ENCODE assay signal across 33 cellular contexts in the genomic region with DNA sequence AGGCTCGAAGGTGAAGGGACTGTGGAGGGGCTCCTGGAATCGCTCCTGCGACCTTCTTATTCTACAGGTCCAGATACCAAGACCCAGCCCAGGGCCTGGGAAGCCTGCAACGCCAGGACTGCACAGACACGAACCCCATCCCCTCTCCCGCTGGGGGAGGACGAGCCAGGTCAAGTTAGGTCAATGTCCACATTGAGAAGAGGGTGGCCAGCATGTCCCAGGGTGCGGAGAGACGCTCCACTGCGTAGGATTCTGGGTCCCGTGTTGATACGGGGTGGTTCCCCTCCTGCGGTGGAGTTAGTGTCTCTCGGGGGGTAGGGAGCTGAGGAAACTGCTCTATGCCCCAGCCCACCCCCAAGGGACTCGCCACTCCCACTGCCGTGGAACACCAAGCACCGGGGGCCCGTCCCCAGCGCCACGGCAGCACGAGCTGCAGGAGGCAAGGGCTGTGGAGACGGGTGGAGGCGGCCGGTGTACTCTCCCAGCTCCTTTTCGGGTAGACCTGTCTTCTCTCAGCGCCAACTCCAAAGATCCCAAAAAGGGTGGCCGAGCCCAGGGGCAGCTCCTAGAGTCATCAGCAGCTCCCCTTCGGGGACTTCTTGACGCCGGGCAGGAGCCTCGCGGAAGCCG. TPM values are rescaled to one million over a fixed set of nuclear protein-coding genes. Genes with fewer than 3 reads are reported as not detected.
A peak's percentile ranks its signal among the peaks of the same experiment; 100 is the strongest.
DNase-seq lines count a peak whose midpoint lies in the region; ATAC-seq and TF ChIP-seq lines count a peak whose summit lies in the region.
"Had no signal": no experiment of that assay in that cellular context is flagged by ENCODE, and none has a peak within 500 bp of the region (broad histone marks: within the 10 kb centered on the region; RNA-seq: fewer than 3 reads in every experiment).

No MANE protein-coding gene starts in this region.

- peaks cover 36% of the 10 kb centered on the region for H3K27me3 Mint-ChIP-seq in activated T-cell treated with anti-CD3 and anti-CD28 coated beads, Interleukin-2, amount 50 U/mL, for 4 hours (ENCODE audit: low read depth)
- H3K27me3 Mint-ChIP-seq in effector memory CD8-positive, alpha-beta T cell, result peaks cover 25 to 28% of the 10 kb centered on the region in 2 donors

- H3K9ac ChIP-seq in HUES48 (ENCODE audit: low read depth, low read length), result no peak overlapping the region
- H3K9ac ChIP-seq: parathyroid adenoma had no signal

- no peak overlapping the region for H3K27ac Mint-ChIP-seq in effector memory CD8-positive, alpha-beta T cell
- H3K27ac Mint-ChIP-seq: activated B cell treated with CpG ODN at 0.5 μM for 24 hours, memory B cell, nephron progenitor cell had no signal

- H3K27me3 ChIP-seq in HUES48 (ENCODE audit: control insufficient read depth, insufficient read depth, low read length), result peaks cover 77% of the 10 kb centered on the region
- H3K27me3 ChIP-seq in psoas muscle (ENCODE audit: insufficient read depth in 3 of 3, low read length in 2 of 3), result peaks cover 0 to 55% (median 31%) of the 10 kb centered on the region in 3 donors
- H3K27me3 ChIP-seq in gastroesophageal sphincter, result peaks cover 62% of the 10 kb centered on the region

- H3K9me3 ChIP-seq in HUES48 (ENCODE audit: control insufficient read depth, insufficient read depth, low read length) (no peaks in the 10 kb centered on the region), psoas muscle (no peaks in the 10 kb centered on the region), gastroesophageal sphincter (peaks cover 0 to 5% (median 0%) of the 10 kb centered on the region in 3 donors)

- peaks cover 3% of the 10 kb centered on the region for H3K36me3 Mint-ChIP-seq in activated T-cell treated with anti-CD3 and anti-CD28 coated beads, Interleukin-2, amount 50 U/mL, for 4 hours (ENCODE audit: insufficient read depth)
- H3K36me3 Mint-ChIP-seq in effector memory CD8-positive, alpha-beta T cell (ENCODE audit: insufficient read depth), result peaks cover 15% of the 10 kb centered on the region

- ATAC-seq in activated T-cell treated with anti-CD3 and anti-CD28 coated beads, Interleukin-2, amount 50 U/mL, for 4 hours, result no peak
- ATAC-seq in effector memory CD8-positive, alpha-beta T cell (replicated peaks), result no peak
- ATAC-seq in psoas muscle (no peak), GM18858 (IDR thresholded peaks at IDR 0.05; ENCODE audit: unreplicated experiment) (no peak), gastroesophageal sphincter (no peak), HG03175 (IDR thresholded peaks at IDR 0.05; ENCODE audit: unreplicated experiment) (no peak)
- ATAC-seq: left lobe of liver had no signal

- H3K36me3 ChIP-seq in HUES48 (ENCODE audit: control insufficient read depth, insufficient read depth, low read length) (no peaks in the 10 kb centered on the region), psoas muscle (ENCODE audit: insufficient read depth in 1 of 2, low read depth in 1 of 2) (no peaks in the 10 kb centered on the region), gastroesophageal sphincter (no peaks in the 10 kb centered on the region)

- H3K4me1 Mint-ChIP-seq in activated T-cell treated with anti-CD3 and anti-CD28 coated beads, Interleukin-2, amount 50 U/mL, for 4 hours (ENCODE audit: low read depth), result peaks cover 18% of the 10 kb centered on the region
- H3K4me1 Mint-ChIP-seq in effector memory CD8-positive, alpha-beta T cell (ENCODE audit: low read depth in 2 of 2), result peaks cover 16 to 19% of the 10 kb centered on the region in 2 donors

- peak overlapping the region; percentile 42 for H3K4me3 Mint-ChIP-seq in activated T-cell treated with anti-CD3 and anti-CD28 coated beads, Interleukin-2, amount 50 U/mL, for 4 hours
- peak overlapping the region; percentile 59 to 71 for H3K4me3 Mint-ChIP-seq in effector memory CD8-positive, alpha-beta T cell
- H3K4me3 Mint-ChIP-seq: nephron progenitor cell had no signal

- 27 to 30% (median 29%) methylated on average over 30 to 33 of the region's 33 CpGs for WGBS in psoas muscle, 3 donors
- WGBS in gastroesophageal sphincter (ENCODE audit: low coverage in 1 of 2), 2 donors, result no CpG with 5 or more reads among the region's 33 CpGs

- no peaks in the 10 kb centered on the region for H3K9me3 Mint-ChIP-seq in activated T-cell treated with anti-CD3 and anti-CD28 coated beads, Interleukin-2, amount 50 U/mL, for 4 hours
- no peaks in the 10 kb centered on the region for H3K9me3 Mint-ChIP-seq in effector memory CD8-positive, alpha-beta T cell
- H3K9me3 Mint-ChIP-seq: activated B cell treated with CpG ODN at 0.5 μM for 24 hours had no signal

- no peak for TF ChIP-seq EP300 in gastroesophageal sphincter (IDR thresholded peaks at IDR 0.05)

- H3K27ac ChIP-seq in HUES48 (ENCODE audit: low read depth, low read length) (no peak overlapping the region), psoas muscle (no peak overlapping the region), gastroesophageal sphincter (no peak overlapping the region)
- H3K27ac ChIP-seq: 22Rv1, parathyroid adenoma, skin epidermis had no signal

- no peak for DNase-seq in activated T-cell treated with anti-CD3 and anti-CD28 coated beads, Interleukin-2, amount 50 U/mL, for 4 hours
- no peak for DNase-seq in activated T-cell treated with anti-CD3 and anti-CD28 coated beads, Interleukin-2, amount 50 U/mL, for 48 hours
- no peak for DNase-seq in effector memory CD8-positive, alpha-beta T cell
- no peak for DNase-seq in psoas muscle
- DNase-seq: activated B cell treated with CpG ODN at 0.5 μM for 24 hours; activated CD4-positive, alpha-beta T cell treated with anti-CD3 and anti-CD28 coated beads, Interleukin-2, amount 50 U/mL, for 1 hour; activated naive CD4-positive, alpha-beta T cell treated with Interleukin-2 at 50 U/mL for 16 hours; amniotic stem cell; DND-41; effector CD4-positive, alpha-beta T cell; hypothalamus; NCI-H1105; NCI-H187 treated with DMSO at 0.1 percent for 48 hours; NCI-H2171 treated with DMSO at 0.1 percent for 48 hours; NCI-H510A; T-helper 1 cell had no signal

- no peak for TF ChIP-seq POLR2A in gastroesophageal sphincter (IDR thresholded peaks at IDR 0.05)

- H3K4me3 ChIP-seq in HUES48 (ENCODE audit: low read depth, low read length), result peak overlapping the region; percentile 44; the same call in 1 of the 2 replicates
- peak overlapping the region; percentile 57 for H3K4me3 ChIP-seq in psoas muscle
- H3K4me3 ChIP-seq in gastroesophageal sphincter, result peak overlapping the region in 1 of 2 donors; percentile 38

- H3K4me1 ChIP-seq in HUES48 (ENCODE audit: control insufficient read depth, insufficient read depth, low read length) (no peaks in the 10 kb centered on the region; the same call in 1 of the 2 replicates), psoas muscle (peaks cover 10% of the 10 kb centered on the region), gastroesophageal sphincter (peaks cover 0 to 30% (median 11%) of the 10 kb centered on the region in 3 donors)
- H3K4me1 ChIP-seq: parathyroid adenoma had no signal

- TF ChIP-seq CTCF in psoas muscle (IDR thresholded peaks at IDR 0.05) (no peak), gastroesophageal sphincter (IDR thresholded peaks at IDR 0.05) (no peak)

- intact Hi-C loops in psoas muscle (cut with DNase I), result no loop called here

RNA-seq across cellular contexts. Expression of a gene that starts 1.6 kb away (rescaled TPM):
- not detected for total RNA-seq in activated T-cell treated with anti-CD3 and anti-CD28 coated beads, Interleukin-2, amount 50 U/mL, for 4 hours
- not detected for total RNA-seq in psoas muscle
- not detected for polyA plus RNA-seq in psoas muscle
- not detected for total RNA-seq in gastroesophageal sphincter
- total RNA-seq: activated B cell treated with CpG ODN at 0.5 μM for 24 hours, bronchial epithelial cell, glomerular endothelial cell, left lobe of liver, M059J, RPMI7951, SK-MEL-5, ureter had no signal
- polyA plus RNA-seq: CD14-positive monocyte had no signal

RNA-seq across cellular contexts. Expression of a gene that starts 4.1 kb away (rescaled TPM):
- total RNA-seq in activated T-cell treated with anti-CD3 and anti-CD28 coated beads, Interleukin-2, amount 50 U/mL, for 4 hours, result 10 to 100 TPM; 21.8 to 22.5 (median 22.0) TPM
- total RNA-seq in psoas muscle (10 to 100 TPM in 3 of 4 donors, 1 to 10 TPM in 1; 7.9 to 14.0 (median 10.9) TPM), gastroesophageal sphincter (10 to 100 TPM; 14.5 to 18.4 (median 16.5) TPM)
- polyA plus RNA-seq in psoas muscle, result 10 to 100 TPM in 2 of 3 donors, 1 to 10 TPM in 1; 9.3 to 13.6 (median 12.6) TPM

RNA-seq across cellular contexts. Expression of a gene that starts 17.4 kb away (rescaled TPM):
- not detected for total RNA-seq in activated T-cell treated with anti-CD3 and anti-CD28 coated beads, Interleukin-2, amount 50 U/mL, for 4 hours
- total RNA-seq in psoas muscle, result under 1 TPM in 1 of 4 donors, not detected in 3; 0.32 TPM
- polyA plus RNA-seq in psoas muscle, result under 1 TPM; 0.14 to 0.32 (median 0.23) TPM
- under 1 TPM in 1 of 4 donors, not detected in 3; 0.13 TPM for total RNA-seq in gastroesophageal sphincter
- total RNA-seq: bronchial epithelial cell, glomerular endothelial cell, left lobe of liver, M059J, RPMI7951, SK-MEL-5, ureter had no signal
- polyA plus RNA-seq: CD14-positive monocyte had no signal

RNA-seq across cellular contexts. Expression of a gene that starts 26.3 kb away (rescaled TPM):
- total RNA-seq in activated T-cell treated with anti-CD3 and anti-CD28 coated beads, Interleukin-2, amount 50 U/mL, for 4 hours, result 10 to 100 TPM; 25.8 to 27.7 (median 27.0) TPM
- total RNA-seq in psoas muscle, result 10 to 100 TPM; 13.1 to 27.6 (median 25.9) TPM
- 10 to 100 TPM; 13.2 to 24.5 (median 15.0) TPM for polyA plus RNA-seq in psoas muscle
- total RNA-seq in gastroesophageal sphincter, result 10 to 100 TPM; 44.1 to 76.5 (median 56.3) TPM

RNA-seq across cellular contexts. Expression of a gene that starts 30.0 kb away (rescaled TPM):
- total RNA-seq in activated T-cell treated with anti-CD3 and anti-CD28 coated beads, Interleukin-2, amount 50 U/mL, for 4 hours, result 10 to 100 TPM; 31.7 to 36.6 (median 34.1) TPM
- total RNA-seq in psoas muscle, result 10 to 100 TPM in 2 of 4 donors, 1 to 10 TPM in 2; 7.3 to 23.1 (median 13.0) TPM
- 10 to 100 TPM in 2 of 3 donors, 1 to 10 TPM in 1; 7.5 to 20.1 (median 10.8) TPM for polyA plus RNA-seq in psoas muscle
- total RNA-seq in gastroesophageal sphincter, result 10 to 100 TPM; 42.1 to 69.9 (median 51.1) TPM
